In the genomic region with DNA sequence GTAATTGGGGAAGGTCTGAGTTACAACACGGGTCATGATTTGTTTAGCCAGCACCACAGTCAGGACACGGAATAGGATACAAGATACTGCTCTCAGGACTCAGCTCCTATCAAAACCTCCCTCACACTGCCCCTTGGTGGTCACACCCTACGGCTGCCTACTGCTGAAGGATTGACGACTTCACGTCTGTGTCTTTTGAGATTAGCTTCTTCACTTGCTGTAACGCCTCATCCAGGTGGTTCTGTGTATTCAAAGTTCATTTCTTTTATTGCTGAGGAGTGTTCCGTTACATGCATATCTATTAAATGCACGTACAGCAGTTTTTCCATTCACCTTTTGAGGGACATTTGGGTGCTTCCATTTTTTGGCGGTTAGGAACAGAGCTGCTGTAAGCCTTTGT, we compare ENCODE assay signal across 1 cellular context.
TF ChIP-seq lines count a peak whose summit lies in the region.

No MANE protein-coding gene starts in this region.

TF ChIP-seq in K562, 482 proteins besides CTCF, POLR2A, EP300 and RAD21 (continued from another document and continues in another):
- TF ChIP-seq ZNF592 (IDR thresholded peaks at IDR 0.05) (0 out of 2 replicates have a peak, but pooled peaks have one; percentile 41), RCOR1 (IDR thresholded peaks at IDR 0.05; ENCODE audit: borderline replicate concordance in 1 of 2, low read depth in 2 of 2, low read length in 2 of 2) (peak in 1 of 2 experiments; percentile 53; a peak in 1 of 4 replicates), MIER1 (IDR thresholded peaks at IDR 0.05; ENCODE audit: low read depth) (no peak), ZFP30 (CRISPR knock-in tag; IDR thresholded peaks at IDR 0.05; ENCODE audit: borderline replicate concordance) (no peak), FOXM1 (IDR thresholded peaks at IDR 0.05; ENCODE audit: low read depth) (0 out of 2 replicates have a peak, but pooled peaks have one; percentile 51), FOXM1 (CRISPR knock-in tag; IDR thresholded peaks at IDR 0.05; ENCODE audit: low read depth) (no peak), ARID2 (IDR thresholded peaks at IDR 0.05) (no peak), SAFB2 (IDR thresholded peaks at IDR 0.05; ENCODE audit: borderline replicate concordance, low read depth, low read length, severe bottlenecking) (no peak), MEIS2 (IDR thresholded peaks at IDR 0.05; ENCODE audit: partially characterized antibody) (peak; percentile 98), NCOA6 (IDR thresholded peaks at IDR 0.05) (no peak), TARDBP (IDR thresholded peaks at IDR 0.05) (no peak), RBM15 (IDR thresholded peaks at IDR 0.05; ENCODE audit: insufficient read depth, low read length) (no peak), JUN (IDR thresholded peaks at IDR 0.05; ENCODE audit: borderline replicate concordance, low read depth, low read length) (no peak), JUN (CRISPR knock-in tag; IDR thresholded peaks at IDR 0.05; ENCODE audit: borderline replicate concordance) (no peak), YY1 (IDR thresholded peaks at IDR 0.05; ENCODE audit: borderline replicate concordance in 1 of 3, control insufficient read depth in 1 of 3, extremely low read depth in 1 of 3, insufficient read depth in 3 of 3, insufficient read length in 1 of 3, insufficient replicate concordance in 2 of 3, low read depth in 1 of 3, low read length in 2 of 3) (no peak), ZNF239 (CRISPR knock-in tag; IDR thresholded peaks at IDR 0.05) (no peak), HSF4 (CRISPR knock-in tag; IDR thresholded peaks at IDR 0.05; ENCODE audit: borderline replicate concordance) (no peak), LCOR (CRISPR knock-in tag; IDR thresholded peaks at IDR 0.05) (no peak), POLR2H (tag; IDR thresholded peaks at IDR 0.05; ENCODE audit: low read depth) (no peak), ZSCAN32 (CRISPR knock-in tag; IDR thresholded peaks at IDR 0.05) (no peak), LEF1 (IDR thresholded peaks at IDR 0.05) (peak; percentile 59), BRD4 (IDR thresholded peaks at IDR 0.05) (no peak), ZC3H8 (IDR thresholded peaks at IDR 0.05) (no peak), RFX5 (IDR thresholded peaks at IDR 0.05; ENCODE audit: low read depth, low read length) (no peak), ZNF644 (tag; IDR thresholded peaks at IDR 0.05; ENCODE audit: low read depth) (no peak), PHB2 (IDR thresholded peaks at IDR 0.05; ENCODE audit: low read depth) (no peak), ZNF75A (CRISPR knock-in tag; IDR thresholded peaks at IDR 0.05) (no peak), NFRKB (IDR thresholded peaks at IDR 0.05; ENCODE audit: low read depth) (no peak), MAFG (tag; conservative IDR thresholded peaks at IDR 0.05) (peak; percentile 72), SOX6 (IDR thresholded peaks at IDR 0.05) (peak; percentile 33; the same call in 1 of the 2 replicates), ZFP1 (CRISPR knock-in tag; IDR thresholded peaks at IDR 0.05) (no peak), EP400 (IDR thresholded peaks at IDR 0.05) (no peak), MYC (IDR thresholded peaks at IDR 0.05; ENCODE audit: low read depth, low read length) (no peak), MYC (CRISPR knock-in tag; IDR thresholded peaks at IDR 0.05; ENCODE audit: borderline replicate concordance, low read depth) (no peak), NFYB (IDR thresholded peaks at IDR 0.05; ENCODE audit: extremely low read depth, insufficient read length) (peak; percentile 51), ESRRA (IDR thresholded peaks at IDR 0.05; ENCODE audit: borderline replicate concordance, low read depth) (no peak), HOMEZ (CRISPR knock-in tag; IDR thresholded peaks at IDR 0.05) (no peak), NUFIP1 (IDR thresholded peaks at IDR 0.05; ENCODE audit: partially characterized antibody) (no peak), ZEB2 (IDR thresholded peaks at IDR 0.05) (peak; percentile 35; the same call in 1 of the 2 replicates), MAFK (IDR thresholded peaks at IDR 0.05; ENCODE audit: low read length) (0 out of 2 replicates have a peak, but pooled peaks have one; percentile 31), CCNT2 (IDR thresholded peaks at IDR 0.05; ENCODE audit: borderline replicate concordance, extremely low read depth, insufficient read length, low read depth, low read length) (peak; percentile 45), HOXB6 (CRISPR knock-in tag; IDR thresholded peaks at IDR 0.05; ENCODE audit: borderline replicate concordance) (no peak), CC2D1A (IDR thresholded peaks at IDR 0.05) (peak; percentile 78; the same call in 1 of the 2 replicates)
- TF ChIP-seq, protein P1, sequence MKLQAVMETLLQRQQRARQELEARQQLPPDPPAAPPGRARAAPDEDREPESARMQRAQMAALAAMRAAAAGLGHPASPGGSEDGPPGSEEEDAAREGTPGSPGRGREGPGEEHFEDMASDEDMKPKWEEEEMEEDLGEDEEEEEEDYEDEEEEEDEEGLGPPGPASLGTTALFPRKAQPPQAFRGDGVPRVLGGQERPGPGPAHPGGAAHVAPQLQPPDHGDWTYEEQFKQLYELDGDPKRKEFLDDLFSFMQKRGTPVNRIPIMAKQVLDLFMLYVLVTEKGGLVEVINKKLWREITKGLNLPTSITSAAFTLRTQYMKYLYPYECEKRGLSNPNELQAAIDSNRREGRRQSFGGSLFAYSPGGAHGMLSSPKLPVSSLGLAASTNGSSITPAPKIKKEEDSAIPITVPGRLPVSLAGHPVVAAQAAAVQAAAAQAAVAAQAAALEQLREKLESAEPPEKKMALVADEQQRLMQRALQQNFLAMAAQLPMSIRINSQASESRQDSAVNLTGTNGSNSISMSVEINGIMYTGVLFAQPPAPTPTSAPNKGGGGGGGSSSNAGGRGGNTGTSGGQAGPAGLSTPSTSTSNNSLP (IDR thresholded peaks at IDR 0.05; ENCODE audit: borderline replicate concordance, low read depth, low read length), result peak; percentile 65; the same call in 1 of the 2 replicates
- TF ChIP-seq, protein P2, sequence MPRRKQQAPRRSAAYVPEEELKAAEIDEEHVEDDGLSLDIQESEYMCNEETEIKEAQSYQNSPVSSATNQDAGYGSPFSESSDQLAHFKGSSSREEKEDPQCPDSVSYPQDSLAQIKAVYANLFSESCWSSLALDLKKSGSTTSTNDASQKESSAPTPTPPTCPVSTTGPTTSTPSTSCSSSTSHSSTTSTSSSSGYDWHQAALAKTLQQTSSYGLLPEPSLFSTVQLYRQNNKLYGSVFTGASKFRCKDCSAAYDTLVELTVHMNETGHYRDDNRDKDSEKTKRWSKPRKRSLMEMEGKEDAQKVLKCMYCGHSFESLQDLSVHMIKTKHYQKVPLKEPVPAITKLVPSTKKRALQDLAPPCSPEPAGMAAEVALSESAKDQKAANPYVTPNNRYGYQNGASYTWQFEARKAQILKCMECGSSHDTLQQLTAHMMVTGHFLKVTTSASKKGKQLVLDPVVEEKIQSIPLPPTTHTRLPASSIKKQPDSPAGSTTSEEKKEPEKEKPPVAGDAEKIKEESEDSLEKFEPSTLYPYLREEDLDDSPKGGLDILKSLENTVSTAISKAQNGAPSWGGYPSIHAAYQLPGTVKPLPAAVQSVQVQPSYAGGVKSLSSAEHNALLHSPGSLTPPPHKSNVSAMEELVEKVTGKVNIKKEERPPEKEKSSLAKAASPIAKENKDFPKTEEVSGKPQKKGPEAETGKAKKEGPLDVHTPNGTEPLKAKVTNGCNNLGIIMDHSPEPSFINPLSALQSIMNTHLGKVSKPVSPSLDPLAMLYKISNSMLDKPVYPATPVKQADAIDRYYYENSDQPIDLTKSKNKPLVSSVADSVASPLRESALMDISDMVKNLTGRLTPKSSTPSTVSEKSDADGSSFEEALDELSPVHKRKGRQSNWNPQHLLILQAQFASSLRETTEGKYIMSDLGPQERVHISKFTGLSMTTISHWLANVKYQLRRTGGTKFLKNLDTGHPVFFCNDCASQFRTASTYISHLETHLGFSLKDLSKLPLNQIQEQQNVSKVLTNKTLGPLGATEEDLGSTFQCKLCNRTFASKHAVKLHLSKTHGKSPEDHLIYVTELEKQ (CRISPR knock-in tag; IDR thresholded peaks at IDR 0.05), result no peak
- TF ChIP-seq, protein P3, sequence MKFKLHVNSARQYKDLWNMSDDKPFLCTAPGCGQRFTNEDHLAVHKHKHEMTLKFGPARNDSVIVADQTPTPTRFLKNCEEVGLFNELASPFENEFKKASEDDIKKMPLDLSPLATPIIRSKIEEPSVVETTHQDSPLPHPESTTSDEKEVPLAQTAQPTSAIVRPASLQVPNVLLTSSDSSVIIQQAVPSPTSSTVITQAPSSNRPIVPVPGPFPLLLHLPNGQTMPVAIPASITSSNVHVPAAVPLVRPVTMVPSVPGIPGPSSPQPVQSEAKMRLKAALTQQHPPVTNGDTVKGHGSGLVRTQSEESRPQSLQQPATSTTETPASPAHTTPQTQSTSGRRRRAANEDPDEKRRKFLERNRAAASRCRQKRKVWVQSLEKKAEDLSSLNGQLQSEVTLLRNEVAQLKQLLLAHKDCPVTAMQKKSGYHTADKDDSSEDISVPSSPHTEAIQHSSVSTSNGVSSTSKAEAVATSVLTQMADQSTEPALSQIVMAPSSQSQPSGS (CRISPR knock-in tag; IDR thresholded peaks at IDR 0.05), result no peak
- TF ChIP-seq, protein P4, sequence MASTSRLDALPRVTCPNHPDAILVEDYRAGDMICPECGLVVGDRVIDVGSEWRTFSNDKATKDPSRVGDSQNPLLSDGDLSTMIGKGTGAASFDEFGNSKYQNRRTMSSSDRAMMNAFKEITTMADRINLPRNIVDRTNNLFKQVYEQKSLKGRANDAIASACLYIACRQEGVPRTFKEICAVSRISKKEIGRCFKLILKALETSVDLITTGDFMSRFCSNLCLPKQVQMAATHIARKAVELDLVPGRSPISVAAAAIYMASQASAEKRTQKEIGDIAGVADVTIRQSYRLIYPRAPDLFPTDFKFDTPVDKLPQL (IDR thresholded peaks at IDR 0.05; ENCODE audit: extremely low read depth, insufficient read length), result no peak
- TF ChIP-seq, protein P5, sequence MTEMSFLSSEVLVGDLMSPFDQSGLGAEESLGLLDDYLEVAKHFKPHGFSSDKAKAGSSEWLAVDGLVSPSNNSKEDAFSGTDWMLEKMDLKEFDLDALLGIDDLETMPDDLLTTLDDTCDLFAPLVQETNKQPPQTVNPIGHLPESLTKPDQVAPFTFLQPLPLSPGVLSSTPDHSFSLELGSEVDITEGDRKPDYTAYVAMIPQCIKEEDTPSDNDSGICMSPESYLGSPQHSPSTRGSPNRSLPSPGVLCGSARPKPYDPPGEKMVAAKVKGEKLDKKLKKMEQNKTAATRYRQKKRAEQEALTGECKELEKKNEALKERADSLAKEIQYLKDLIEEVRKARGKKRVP (CRISPR knock-in tag; IDR thresholded peaks at IDR 0.05), result no peak
- TF ChIP-seq, protein P6, sequence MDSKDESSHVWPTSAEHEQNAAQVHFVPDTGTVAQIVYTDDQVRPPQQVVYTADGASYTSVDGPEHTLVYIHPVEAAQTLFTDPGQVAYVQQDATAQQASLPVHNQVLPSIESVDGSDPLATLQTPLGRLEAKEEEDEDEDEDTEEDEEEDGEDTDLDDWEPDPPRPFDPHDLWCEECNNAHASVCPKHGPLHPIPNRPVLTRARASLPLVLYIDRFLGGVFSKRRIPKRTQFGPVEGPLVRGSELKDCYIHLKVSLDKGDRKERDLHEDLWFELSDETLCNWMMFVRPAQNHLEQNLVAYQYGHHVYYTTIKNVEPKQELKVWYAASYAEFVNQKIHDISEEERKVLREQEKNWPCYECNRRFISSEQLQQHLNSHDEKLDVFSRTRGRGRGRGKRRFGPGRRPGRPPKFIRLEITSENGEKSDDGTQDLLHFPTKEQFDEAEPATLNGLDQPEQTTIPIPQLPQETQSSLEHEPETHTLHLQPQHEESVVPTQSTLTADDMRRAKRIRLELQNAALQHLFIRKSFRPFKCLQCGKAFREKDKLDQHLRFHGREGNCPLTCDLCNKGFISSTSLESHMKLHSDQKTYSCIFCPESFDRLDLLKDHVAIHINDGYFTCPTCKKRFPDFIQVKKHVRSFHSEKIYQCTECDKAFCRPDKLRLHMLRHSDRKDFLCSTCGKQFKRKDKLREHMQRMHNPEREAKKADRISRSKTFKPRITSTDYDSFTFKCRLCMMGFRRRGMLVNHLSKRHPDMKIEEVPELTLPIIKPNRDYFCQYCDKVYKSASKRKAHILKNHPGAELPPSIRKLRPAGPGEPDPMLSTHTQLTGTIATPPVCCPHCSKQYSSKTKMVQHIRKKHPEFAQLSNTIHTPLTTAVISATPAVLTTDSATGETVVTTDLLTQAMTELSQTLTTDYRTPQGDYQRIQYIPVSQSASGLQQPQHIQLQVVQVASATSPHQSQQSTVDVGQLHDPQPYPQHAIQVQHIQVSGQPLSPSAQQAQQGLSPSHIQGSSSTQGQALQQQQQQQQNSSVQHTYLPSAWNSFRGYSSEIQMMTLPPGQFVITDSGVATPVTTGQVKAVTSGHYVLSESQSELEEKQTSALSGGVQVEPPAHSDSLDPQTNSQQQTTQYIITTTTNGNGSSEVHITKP (IDR thresholded peaks at IDR 0.05; ENCODE audit: partially characterized antibody), result peak; percentile 51
